ENCODE assay signal across 9 cellular contexts in the genomic region with DNA sequence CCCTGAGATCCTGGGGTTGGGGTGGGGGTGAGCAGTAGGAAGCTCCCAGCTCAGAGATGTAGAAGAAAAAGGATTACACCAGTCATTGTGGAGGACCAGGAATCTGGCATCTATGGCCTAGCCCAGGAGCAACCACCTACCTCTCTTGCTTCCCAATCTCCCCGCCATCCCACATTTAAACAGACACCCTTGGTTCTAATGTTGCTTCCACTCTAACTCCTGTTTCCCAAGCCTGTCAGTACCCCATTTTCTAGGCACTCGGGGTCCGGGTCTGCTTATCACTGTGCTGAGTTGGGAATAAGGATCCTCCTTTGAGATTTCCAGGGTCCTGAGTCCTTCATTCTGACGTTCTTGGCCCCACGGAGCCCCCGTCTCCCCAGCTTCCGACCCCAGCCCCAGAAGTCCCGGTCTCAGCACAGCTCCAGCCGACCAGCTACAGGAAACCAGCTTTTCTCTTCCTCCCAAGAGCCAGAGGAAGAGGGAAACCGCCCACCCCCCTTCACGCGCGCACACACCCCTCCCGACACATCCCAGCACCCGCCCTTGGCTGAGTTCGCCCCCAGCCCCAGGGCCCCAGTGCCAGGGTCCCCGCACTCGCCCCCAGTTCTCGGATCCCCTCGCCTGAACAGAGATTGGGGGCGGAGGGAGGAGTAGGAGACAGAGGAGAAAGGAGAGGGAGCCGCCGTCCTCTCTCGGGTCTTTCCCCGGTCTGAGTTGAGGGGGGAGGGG. TPM values are rescaled to one million over a fixed set of nuclear protein-coding genes. Genes with fewer than 3 reads are reported as not detected.
DNase-seq lines count a peak whose midpoint lies in the region; ATAC-seq and TF ChIP-seq lines count a peak whose summit lies in the region.
"Had no signal": no experiment of that assay in that cellular context is flagged by ENCODE, and none has a peak within 500 bp of the region (broad histone marks: within the 10 kb centered on the region; RNA-seq: fewer than 3 reads in every experiment).

No MANE protein-coding gene starts in this region.

- H3K27ac Mint-ChIP-seq in progenitor cell of endocrine pancreas = peak overlapping the region; percentile 90

- H3K36me3 Mint-ChIP-seq in progenitor cell of endocrine pancreas (ENCODE audit: insufficient read depth) = no peaks in the 10 kb centered on the region

- TF ChIP-seq CTCF in GM12865 (IDR thresholded peaks at IDR 0.05; ENCODE audit: insufficient read depth, low read depth, low read length, missing control alignments) (no peak), fibroblast of pulmonary artery (IDR thresholded peaks at IDR 0.05; ENCODE audit: low read length, missing control alignments) (no peak), progenitor cell of endocrine pancreas (IDR thresholded peaks at IDR 0.05; ENCODE audit: unreplicated experiment) (no peak), BE2C (IDR thresholded peaks at IDR 0.05; ENCODE audit: low read depth, low read length) (no peak)

- no peak for DNase-seq in GM12865 (ENCODE audit: low read depth)
- peak; percentile 49 for DNase-seq in UCSD-AML1 (lab: John Stamatoyannopoulos, UW; ENCODE audit: unreplicated experiment)
- no peak for DNase-seq in fibroblast of pulmonary artery (ENCODE audit: low read depth)
- DNase-seq in progenitor cell of endocrine pancreas (ENCODE audit: low spot score, unreplicated experiment) = no peak
- DNase-seq in BE2C = no peak

- peaks cover 21% of the 10 kb centered on the region for H3K27me3 Mint-ChIP-seq in progenitor cell of endocrine pancreas

- ATAC-seq in HG03095 (IDR thresholded peaks at IDR 0.05; ENCODE audit: unreplicated experiment) (no peak), HG02610 (IDR thresholded peaks at IDR 0.05; ENCODE audit: unreplicated experiment) (no peak), GM18873 (IDR thresholded peaks at IDR 0.05; ENCODE audit: low FRiP score, unreplicated experiment) (no peak)

- H3K4me1 Mint-ChIP-seq in progenitor cell of endocrine pancreas (ENCODE audit: low read depth) = peaks cover 31% of the 10 kb centered on the region

- peaks cover 64% of the 10 kb centered on the region for H3K27me3 ChIP-seq in BE2C

- H3K4me1 ChIP-seq in BE2C = no peaks in the 10 kb centered on the region

- H3K4me3 Mint-ChIP-seq in progenitor cell of endocrine pancreas (ENCODE audit: low read depth) = peak overlapping the region; percentile 88

- H3K9me3 Mint-ChIP-seq in progenitor cell of endocrine pancreas (ENCODE audit: low read depth) = no peaks in the 10 kb centered on the region

- H3K9me3 ChIP-seq in BE2C = no peaks in the 10 kb centered on the region

- no peaks in the 10 kb centered on the region for H3K36me3 ChIP-seq in BE2C

- H3K4me3 ChIP-seq in GM12865 (ENCODE audit: low read depth, low read length) (0 out of 2 replicates have a peak overlapping the region, but pooled peaks have one; percentile 3), fibroblast of pulmonary artery (replicated peaks; ENCODE audit: low read depth, low read length) (peak overlapping the region; percentile 93), BE2C (ENCODE audit: low read depth, low read length) (no peak overlapping the region)

RNA-seq across cellular contexts. Expression of a gene that starts 1.2 kb away (rescaled TPM):
- 32.2 and 37.8 TPM in 2 replicates for total RNA-seq in progenitor cell of endocrine pancreas
- 48.7 TPM for polyA plus RNA-seq in BE2C (2012; ENCODE audit: insufficient read depth, insufficient read length, low read depth)

RNA-seq across cellular contexts. Expression of a gene that starts 33.3 kb away (rescaled TPM):
- total RNA-seq in progenitor cell of endocrine pancreas = 15.6 and 16.6 TPM in 2 replicates
- 25.0 TPM for polyA plus RNA-seq in BE2C (2012; ENCODE audit: insufficient read depth, insufficient read length, low read depth)

RNA-seq across cellular contexts. Expression of a gene that starts 53.6 kb away (rescaled TPM):
- total RNA-seq in progenitor cell of endocrine pancreas = not detected in 2 replicates
- not detected for polyA plus RNA-seq in BE2C (2012; ENCODE audit: insufficient read depth, insufficient read length, low read depth)
- total RNA-seq: LHCN-M2 had no signal

RNA-seq across cellular contexts. Expression of a gene that starts 55.5 kb away (rescaled TPM):
- total RNA-seq in progenitor cell of endocrine pancreas = not detected in 2 replicates
- polyA plus RNA-seq in BE2C (2012; ENCODE audit: insufficient read depth, insufficient read length, low read depth) = 1.1 TPM
- total RNA-seq: LHCN-M2 had no signal
